ENCODE assay signal across 21 cellular contexts in the genomic region with DNA sequence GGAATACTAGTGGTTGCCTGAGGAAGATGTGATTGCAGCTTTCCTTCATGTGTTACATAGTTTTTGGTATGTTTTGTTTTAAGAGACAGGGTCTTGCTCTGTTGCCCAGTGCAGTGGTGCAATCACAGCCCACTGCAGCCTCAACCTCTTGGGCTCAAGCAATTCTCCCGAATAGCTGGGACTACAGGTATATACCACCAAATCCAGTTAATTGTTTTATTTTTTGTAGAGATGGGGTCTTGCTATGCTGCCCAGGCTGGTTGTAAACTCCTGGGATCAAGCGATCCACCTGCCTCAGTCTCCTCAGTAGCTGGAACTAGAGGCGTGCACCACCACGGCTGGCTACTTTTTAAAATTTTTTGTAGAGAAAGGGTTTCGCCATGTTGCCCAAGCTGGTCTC.
DNase-seq lines count a peak whose midpoint lies in the region; ATAC-seq, FAIRE-seq and TF ChIP-seq lines count a peak whose summit lies in the region.
"Had no signal": no experiment of that assay in that cellular context is flagged by ENCODE, and none has a peak within 500 bp of the region (broad histone marks: within the 10 kb centered on the region; RNA-seq: fewer than 3 reads in every experiment).

No MANE protein-coding gene starts in this region.

- H3K9me3 ChIP-seq in K562 (replicated peaks; ENCODE audit: control insufficient read depth, insufficient read depth, low read depth, low read length): peaks cover 3% of the 10 kb centered on the region; the same call in 1 of the 2 replicates
- H3K9me3 ChIP-seq in sigmoid colon: no peaks in the 10 kb centered on the region
- H3K9me3 ChIP-seq: Caco-2 had no signal

- TF ChIP-seq CTCF in K562 (IDR thresholded peaks at IDR 0.05 in 2 of 3, conservative IDR thresholded peaks at IDR 0.05 in 1 of 3; ENCODE audit: insufficient read depth in 2 of 3, low read depth in 1 of 3, low read length in 3 of 3): no peak
- TF ChIP-seq CTCF in sigmoid colon (IDR thresholded peaks at IDR 0.05): no peak

- H3K4me3 ChIP-seq in K562 (no peak overlapping the region), sigmoid colon (no peak overlapping the region)
- H3K4me3 ChIP-seq: BLaER1, GM23248 had no signal

- H4K20me1 ChIP-seq in K562 (replicated peaks; ENCODE audit: control insufficient read depth, insufficient read depth, low read length): no peaks in the 10 kb centered on the region
- H4K20me1 ChIP-seq: BLaER1 had no signal

- H3K4me2 ChIP-seq in K562 (ENCODE audit: insufficient read depth, low read length): no peak overlapping the region
- H3K4me2 ChIP-seq: BLaER1 had no signal

- ATAC-seq in K562: no peak
- ATAC-seq in GM19397 (IDR thresholded peaks at IDR 0.05; ENCODE audit: unreplicated experiment): no peak
- ATAC-seq: CD8-positive, alpha-beta T cell had no signal

- H3K4me1 ChIP-seq in K562 (replicated peaks in 1 of 2; ENCODE audit: control insufficient read depth in 2 of 2, insufficient read depth in 2 of 2, low read length in 2 of 2) (peaks cover 5 to 30% of the 10 kb centered on the region in 2 experiments; a peak in 4 of 5 replicates), sigmoid colon (peaks cover 0 to 19% (median 14%) of the 10 kb centered on the region in 4 donors)

- H3K27me3 ChIP-seq in K562 (ENCODE audit: control insufficient read depth in 2 of 2, insufficient read depth in 2 of 2, low read length in 2 of 2) (no peaks in the 10 kb centered on the region), sigmoid colon (no peaks in the 10 kb centered on the region)
- H3K27me3 ChIP-seq: BLaER1 had no signal

- H3K36me3 ChIP-seq in K562 (ENCODE audit: control insufficient read depth, insufficient read depth, low read length) (no peaks in the 10 kb centered on the region), sigmoid colon (no peaks in the 10 kb centered on the region)
- H3K36me3 ChIP-seq: BLaER1 had no signal

- CTCF ChIA-PET in K562 (lab: Yijun Ruan, JAX; ENCODE audit: low intra/inter-chr PET ratio): no interaction called here

- TF ChIP-seq EP300 in K562 (IDR thresholded peaks at IDR 0.05; ENCODE audit: low read length): no peak
- TF ChIP-seq EP300 in sigmoid colon (IDR thresholded peaks at IDR 0.05): no peak

- TF ChIP-seq POLR2A in K562 (conservative IDR thresholded peaks at IDR 0.05) (no peak), sigmoid colon (IDR thresholded peaks at IDR 0.05) (no peak)

- TF ChIP-seq RAD21 in K562 (CRISPR knock-in tag; conservative IDR thresholded peaks at IDR 0.05 in 1 of 2, IDR thresholded peaks at IDR 0.05 in 1 of 2): no peak

- H3K9ac ChIP-seq in K562 (ENCODE audit: insufficient read depth in 1 of 2, low read depth in 2 of 2, low read length in 2 of 2): no peak overlapping the region
- H3K9ac ChIP-seq: BLaER1, GM23248 had no signal

- FAIRE-seq in K562 (lab: Jason Lieb, UNC): no peak
- FAIRE-seq: A204.1, G401.6, GM12892, H1 had no signal

- POLR2A ChIA-PET in K562 (lab: Yijun Ruan, JAX): no interaction called here

- peaks cover 16% of the 10 kb centered on the region for H3K79me2 ChIP-seq in K562 (ENCODE audit: control insufficient read depth, insufficient read depth, low read length)

- intact Hi-C loops in K562 (cut with micrococcal nuclease) (loop anchor here (5.0 kb wide), 1 partner anchor 155 kb away; a partner anchor contains a TSS), sigmoid colon (cut with DNase I) (loop anchor here (5.0 to 10.0 kb wide), 3 partner anchors 80 to 187 kb away; a partner anchor contains a TSS)

- no peak overlapping the region for H2AFZ ChIP-seq in K562 (ENCODE audit: low read depth, low read length)
- H2AFZ ChIP-seq: GM23248 had no signal

- no TSS peak for BruUV-seq in K562 (replicated peaks; lab: Mats Ljungman, UMichigan)

- no peaks in the 10 kb centered on the region for H3K9me1 ChIP-seq in K562 (ENCODE audit: control insufficient read depth, insufficient read depth, low read length)

- H3K27ac ChIP-seq in K562 (ENCODE audit: extremely low read depth, low read depth, low read length) (no peak overlapping the region), sigmoid colon (no peak overlapping the region)
- H3K27ac ChIP-seq: 22Rv1, BLaER1, C4-2B, GM23248 had no signal

- in situ Hi-C loops in K562 (cut with MboI): no loop called here

- 62% methylated on average over 5 of the region's 5 CpGs for WGBS in K562 (ENCODE audit: insufficient coverage, low coverage, missing lambda C conversion rate)
- WGBS in sigmoid colon, 2 donors: 94 to 96% methylated on average over 5 of the region's 5 CpGs

- peak; percentile 14 for DNase-seq in activated effector memory CD4-positive, alpha-beta T cell treated with anti-CD3 and anti-CD28 coated beads, Interleukin-2, amount 50 U/mL, for 16 hours
- DNase-seq in activated effector memory CD4-positive, alpha-beta T cell treated with Interleukin-2 at 50 U/mL for 16 hours: no peak
- DNase-seq in K562 (ENCODE audit: extremely low read depth in 1 of 4, low spot score in 3 of 4): no peak
- peak; percentile 33 for DNase-seq in sigmoid colon
- DNase-seq in HuH-7.5 (ENCODE audit: low spot score): no peak
- DNase-seq: CD4-positive, CD25-positive, alpha-beta regulatory T cell; CD8-positive, alpha-beta T cell; DMS153; DND-41; GM23248; H7; HCEC 1CT had no signal

TF ChIP-seq in K562, 482 proteins besides CTCF, POLR2A, EP300 and RAD21:
- peak; percentile 65 for TF ChIP-seq BCOR (IDR thresholded peaks at IDR 0.05)
- TF ChIP-seq CC2D1A (IDR thresholded peaks at IDR 0.05): no peak
- no peak for TF ChIP-seq MAFF (IDR thresholded peaks at IDR 0.05; ENCODE audit: low read length)
- TF ChIP-seq RBM25 (IDR thresholded peaks at IDR 0.05; ENCODE audit: low read depth, low read length, severe bottlenecking): peak; percentile 37
- TF ChIP-seq ZNF121 (CRISPR knock-in tag; conservative IDR thresholded peaks at IDR 0.05): peak; percentile 99

Comparison
In these comparisons a context has a peak if more than half of its experiments do, and no peak if none do; other contexts are left out.
1. DNase-seq: peak in activated effector memory CD4-positive, alpha-beta T cell treated with anti-CD3 and anti-CD28 coated beads, Interleukin-2, amount 50 U/mL, for 16 hours (single experiment) and sigmoid colon (single experiment); none in activated effector memory CD4-positive, alpha-beta T cell treated with Interleukin-2 at 50 U/mL for 16 hours (single experiment), K562 (0 of 4) and HuH-7.5 (single experiment).